ENCODE assay signal across 23 cellular contexts in the genomic region with DNA sequence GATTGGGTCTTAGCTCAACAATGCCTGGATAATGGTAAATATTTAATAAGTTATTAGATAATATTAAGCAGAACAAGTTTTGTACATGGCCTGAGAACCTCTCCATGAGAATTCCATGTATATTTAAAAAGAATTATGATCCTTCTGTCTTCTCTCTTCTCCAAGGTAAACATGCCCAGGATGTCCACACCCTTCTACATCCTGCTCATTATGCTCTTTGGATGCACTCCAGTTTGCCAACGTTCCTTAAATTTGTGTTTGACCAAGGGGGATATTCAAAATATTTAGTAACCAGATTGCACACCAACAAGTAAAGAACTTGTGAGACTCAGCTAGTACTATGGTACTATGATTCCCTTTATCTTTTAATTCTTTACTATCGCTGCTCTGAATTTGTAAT. TPM values are rescaled to one million over a fixed set of nuclear protein-coding genes. Genes with fewer than 3 reads are reported as not detected.
DNase-seq lines count a peak whose midpoint lies in the region; ATAC-seq and TF ChIP-seq lines count a peak whose summit lies in the region.
"Had no signal": no experiment of that assay in that cellular context is flagged by ENCODE, and none has a peak within 500 bp of the region (broad histone marks: within the 10 kb centered on the region; RNA-seq: fewer than 3 reads in every experiment).

No MANE protein-coding gene starts in this region.

- ATAC-seq in upper lobe of left lung (ENCODE audit: low FRiP score in 2 of 2) (no peak), GM18858 (IDR thresholded peaks at IDR 0.05; ENCODE audit: unreplicated experiment) (no peak)
- ATAC-seq: Right ventricle myocardium inferior had no signal

- no peaks in the 10 kb centered on the region for H3K9me3 ChIP-seq in upper lobe of left lung
- H3K9me3 ChIP-seq: BLaER1 had no signal

- TF ChIP-seq CTCF in cardiac fibroblast (IDR thresholded peaks at IDR 0.05; ENCODE audit: low read depth, low read length) = no peak
- TF ChIP-seq CTCF in fibroblast of the aortic adventitia (IDR thresholded peaks at IDR 0.05; ENCODE audit: insufficient read depth, low read length) = no peak
- no peak for TF ChIP-seq CTCF in upper lobe of left lung (IDR thresholded peaks at IDR 0.05)

- no peak for TF ChIP-seq EP300 in upper lobe of left lung (IDR thresholded peaks at IDR 0.05)

- peak overlapping the region in 3 of 4 donors; percentile 35 to 57 (median 42) for H3K27ac ChIP-seq in upper lobe of left lung
- H3K27ac ChIP-seq: BLaER1, GM23248 had no signal

- no peak for TF ChIP-seq POLR2A in upper lobe of left lung (IDR thresholded peaks at IDR 0.05)

- H3K36me3 ChIP-seq in upper lobe of left lung = no peaks in the 10 kb centered on the region
- H3K36me3 ChIP-seq: BLaER1 had no signal

- DNase-seq in NCI-H226 (peak; percentile 12), cardiac fibroblast (ENCODE audit: low read depth in 2 of 2) (peak; percentile 35 to 48), fibroblast of the aortic adventitia (ENCODE audit: low read depth) (peak; percentile 9), upper lobe of left lung (no peak), NCI-H128 (lab: John Stamatoyannopoulos, UW; ENCODE audit: unreplicated experiment) (no peak), NCI-H748 (lab: John Stamatoyannopoulos, UW; ENCODE audit: unreplicated experiment) (no peak)
- DNase-seq: ACHN; CD4-positive, alpha-beta T cell; COR-L47; DMS 273 treated with DMSO at 0.1 percent for 48 hours; DMS79 treated with DMSO at 0.1 percent for 48 hours; GM23248; H9; HFFc6; KG1; MV-4-11; NCI-H1105 treated with DMSO at 0.1 percent for 48 hours; NCI-H1694; NCI-H510A; NCI-H774 had no signal

- no peak overlapping the region for H3K4me3 ChIP-seq in cardiac fibroblast (replicated peaks in 1 of 2; ENCODE audit: low read depth in 2 of 2, low read length in 2 of 2)
- H3K4me3 ChIP-seq in fibroblast of the aortic adventitia (ENCODE audit: low read depth, low read length) = no peak overlapping the region
- H3K4me3 ChIP-seq in upper lobe of left lung = no peak overlapping the region
- H3K4me3 ChIP-seq: BLaER1, GM23248 had no signal

- H3K27me3 ChIP-seq in upper lobe of left lung = no peaks in the 10 kb centered on the region
- H3K27me3 ChIP-seq: BLaER1 had no signal

- 45 to 62% methylated on average over 2 of the region's 2 CpGs for WGBS in upper lobe of left lung, 2 donors

- H3K4me1 ChIP-seq in upper lobe of left lung = peaks cover 0 to 6% (median 4%) of the 10 kb centered on the region in 4 donors
- H3K4me1 ChIP-seq: BLaER1 had no signal

RNA-seq across cellular contexts. Expression of a gene that starts 44.8 kb away (rescaled TPM):
- total RNA-seq in fibroblast of the aortic adventitia (ENCODE audit: low replicate concordance) = 13.2 and 112 TPM in 2 replicates
- total RNA-seq in upper lobe of left lung = 10 to 100 TPM in 5 of 6 donors, 1 to 10 TPM in 1; 9.4 to 64.7 (median 41.3) TPM

Comparison
In these comparisons a context has a peak if more than half of its experiments do, and no peak if none do; other contexts are left out.
1. DNase-seq: peak in NCI-H226 (single experiment), cardiac fibroblast (2 of 2) and fibroblast of the aortic adventitia (single experiment); none in upper lobe of left lung (0 of 2), NCI-H128 (single experiment) and NCI-H748 (single experiment).